ENCODE assay signal across 21 cellular contexts in the genomic region with DNA sequence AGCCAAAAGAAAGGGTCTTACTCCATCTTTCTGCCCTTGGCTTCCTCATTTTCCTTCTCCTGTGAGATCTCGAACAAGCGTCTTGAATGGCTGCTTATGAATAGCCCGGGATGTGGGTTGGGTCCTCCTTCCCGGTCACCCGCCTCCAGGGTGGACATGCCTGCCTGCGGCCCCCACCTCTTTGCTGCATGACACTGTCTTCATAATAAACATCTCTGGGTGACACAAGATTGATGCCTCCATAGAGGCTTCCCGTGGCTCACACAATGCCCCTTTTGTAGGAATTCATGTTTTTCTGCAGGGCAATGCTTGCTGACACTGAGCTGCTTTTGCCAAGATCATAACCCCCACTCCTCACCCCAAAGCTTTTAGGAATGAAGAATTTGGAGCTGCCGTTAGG.
DNase-seq lines count a peak whose midpoint lies in the region; ATAC-seq and TF ChIP-seq lines count a peak whose summit lies in the region.
"Had no signal": no experiment of that assay in that cellular context is flagged by ENCODE, and none has a peak within 500 bp of the region (broad histone marks: within the 10 kb centered on the region; RNA-seq: fewer than 3 reads in every experiment).

No MANE protein-coding gene starts in this region.

- no peak for TF ChIP-seq CTCF in activated CD8-positive, alpha-beta T cell treated with anti-CD3 and anti-CD28 coated beads for 36 hours (IDR thresholded peaks at IDR 0.05)

- H3K27me3 ChIP-seq in layer of hippocampus (ENCODE audit: control insufficient read depth, insufficient read depth, low read length): no peaks in the 10 kb centered on the region

- H3K27ac ChIP-seq in cingulate gyrus (ENCODE audit: low read depth, low read length): peak overlapping the region; percentile 79
- H3K27ac ChIP-seq in layer of hippocampus (ENCODE audit: low read depth, low read length): peak overlapping the region; percentile 49
- H3K27ac ChIP-seq: esophagus squamous epithelium, psoas muscle had no signal

- POLR2A ChIA-PET in activated CD8-positive, alpha-beta T cell treated with anti-CD3 and anti-CD28 coated beads for 36 hours (lab: Charles Lee): interaction anchor here (0.6 kb wide), 1 partner anchor 604 kb away, joined by 3 read pairs; no protein-coding TSS in a partner anchor

- H3K27me3 Mint-ChIP-seq in activated T-helper 17 cell treated with anti-CD3 and anti-CD28 coated beads, Interleukin-2, amount 50 U/mL, for 72 hours: peaks cover 12% of the 10 kb centered on the region
- no peaks in the 10 kb centered on the region for H3K27me3 Mint-ChIP-seq in activated CD8-positive, alpha-beta T cell treated with anti-CD3 and anti-CD28 coated beads for 36 hours

- no peak overlapping the region for H3K27ac Mint-ChIP-seq in activated T-helper 17 cell treated with anti-CD3 and anti-CD28 coated beads, Interleukin-2, amount 50 U/mL, for 72 hours
- H3K27ac Mint-ChIP-seq in activated CD8-positive, alpha-beta T cell treated with anti-CD3 and anti-CD28 coated beads for 36 hours: no peak overlapping the region
- H3K27ac Mint-ChIP-seq: activated naive CD4-positive, alpha-beta T cell treated with anti-CD3 and anti-CD28 coated beads, Interleukin-2, amount 10 ng/mL, durations not matched to agents 7 days and 5 days; activated T-helper 1 cell treated with anti-CD3 and anti-CD28 coated beads, Interleukin-12 subunit alpha, Interleukin-12 subunit beta, Interleukin-2, Interleukin-4 antibody, amounts not matched to agents 30 ng/mL and 10 ng/mL and 1 ng/mL, durations not matched to agents 14 hours and 24 hours and 36 hours; CD8-positive, alpha-beta T cell had no signal

- H3K4me1 Mint-ChIP-seq in activated T-helper 17 cell treated with anti-CD3 and anti-CD28 coated beads, Interleukin-2, amount 50 U/mL, for 72 hours: no peaks in the 10 kb centered on the region
- H3K4me1 Mint-ChIP-seq in activated CD8-positive, alpha-beta T cell treated with anti-CD3 and anti-CD28 coated beads for 36 hours (ENCODE audit: low read depth): no peaks in the 10 kb centered on the region
- H3K4me1 Mint-ChIP-seq: activated naive CD4-positive, alpha-beta T cell treated with anti-CD3 and anti-CD28 coated beads, Interleukin-2, amount 10 ng/mL, durations not matched to agents 7 days and 5 days had no signal

- H3K36me3 Mint-ChIP-seq in activated T-helper 17 cell treated with anti-CD3 and anti-CD28 coated beads, Interleukin-2, amount 50 U/mL, for 72 hours (ENCODE audit: low read depth): no peaks in the 10 kb centered on the region
- H3K36me3 Mint-ChIP-seq in activated CD8-positive, alpha-beta T cell treated with anti-CD3 and anti-CD28 coated beads for 36 hours (ENCODE audit: low read depth): no peaks in the 10 kb centered on the region
- H3K36me3 Mint-ChIP-seq: activated naive CD4-positive, alpha-beta T cell treated with anti-CD3 and anti-CD28 coated beads, Interleukin-2, amount 10 ng/mL, durations not matched to agents 7 days and 5 days; CD8-positive, alpha-beta T cell had no signal

- CTCF ChIA-PET in activated CD8-positive, alpha-beta T cell treated with anti-CD3 and anti-CD28 coated beads for 36 hours (lab: Charles Lee): no interaction called here

- ATAC-seq in activated T-helper 17 cell treated with anti-CD3 and anti-CD28 coated beads, Interleukin-2, amount 50 U/mL, for 72 hours (replicated peaks): no peak
- no peak for ATAC-seq in GM18520 (IDR thresholded peaks at IDR 0.05; ENCODE audit: unreplicated experiment)
- ATAC-seq in activated CD8-positive, alpha-beta T cell treated with anti-CD3 and anti-CD28 coated beads for 36 hours: no peak
- ATAC-seq: CD8-positive, alpha-beta T cell; Panc1 had no signal

- no peak overlapping the region for H3K4me3 Mint-ChIP-seq in activated T-helper 17 cell treated with anti-CD3 and anti-CD28 coated beads, Interleukin-2, amount 50 U/mL, for 72 hours
- no peak overlapping the region for H3K4me3 Mint-ChIP-seq in activated CD8-positive, alpha-beta T cell treated with anti-CD3 and anti-CD28 coated beads for 36 hours
- H3K4me3 Mint-ChIP-seq: activated naive CD4-positive, alpha-beta T cell treated with anti-CD3 and anti-CD28 coated beads, Interleukin-2, amount 10 ng/mL, durations not matched to agents 7 days and 5 days; activated T-helper 1 cell treated with anti-CD3 and anti-CD28 coated beads, Interleukin-12 subunit alpha, Interleukin-12 subunit beta, Interleukin-2, Interleukin-4 antibody, amounts not matched to agents 30 ng/mL and 10 ng/mL and 1 ng/mL, durations not matched to agents 14 hours and 24 hours and 36 hours; CD8-positive, alpha-beta T cell had no signal

- DNase-seq in C1 segment of cervical spinal cord (lab: John Stamatoyannopoulos, UW) (peak in 9 of 14 donors; percentile 6 to 74 (median 51)), pons (ENCODE audit: low spot score) (peak; percentile 87)
- DNase-seq in activated CD8-positive, alpha-beta T cell treated with anti-CD3 and anti-CD28 coated beads for 36 hours: no peak
- DNase-seq in effector CD8-positive, alpha-beta T cell (lab: John Stamatoyannopoulos, UW): no peak
- DNase-seq: activated CD4-positive, alpha-beta T cell treated with anti-CD3 and anti-CD28 coated beads, Interleukin-2, amount 50 U/mL, for 48 hours; activated CD8-positive, alpha-beta memory T cell treated with anti-CD3 and anti-CD28 coated beads, Interleukin-2, amount 50 U/mL, for 4 hours; activated naive CD4-positive, alpha-beta T cell treated with anti-CD3 and anti-CD28 coated beads, Interleukin-2, amount 10 ng/mL, durations not matched to agents 7 days and 5 days; CD8-positive, alpha-beta T cell; cortex of kidney; esophagus squamous epithelium; HCEC 1CT; NCI-H1105; NCI-H1930; psoas muscle; stimulated activated naive CD4-positive, alpha-beta T cell had no signal

- intact Hi-C loops in activated CD8-positive, alpha-beta T cell treated with anti-CD3 and anti-CD28 coated beads for 36 hours (cut with micrococcal nuclease): no loop called here

- H3K9me3 Mint-ChIP-seq in activated T-helper 17 cell treated with anti-CD3 and anti-CD28 coated beads, Interleukin-2, amount 50 U/mL, for 72 hours: no peaks in the 10 kb centered on the region
- no peaks in the 10 kb centered on the region for H3K9me3 Mint-ChIP-seq in activated CD8-positive, alpha-beta T cell treated with anti-CD3 and anti-CD28 coated beads for 36 hours
- H3K9me3 Mint-ChIP-seq: activated naive CD4-positive, alpha-beta T cell treated with anti-CD3 and anti-CD28 coated beads, Interleukin-2, amount 10 ng/mL, durations not matched to agents 7 days and 5 days; activated T-helper 1 cell treated with anti-CD3 and anti-CD28 coated beads, Interleukin-12 subunit alpha, Interleukin-12 subunit beta, Interleukin-2, Interleukin-4 antibody, amounts not matched to agents 30 ng/mL and 10 ng/mL and 1 ng/mL, durations not matched to agents 14 hours and 24 hours and 36 hours; CD8-positive, alpha-beta T cell had no signal

Comparison
In these comparisons a context has a peak if more than half of its experiments do, and no peak if none do; other contexts are left out.
1. DNase-seq: peak in C1 segment of cervical spinal cord (9 of 14) and pons (single experiment); none in activated CD8-positive, alpha-beta T cell treated with anti-CD3 and anti-CD28 coated beads for 36 hours (single experiment) and effector CD8-positive, alpha-beta T cell (single experiment).